Comparison of ENCODE assay signal across 34 cellular contexts in the genomic region with DNA sequence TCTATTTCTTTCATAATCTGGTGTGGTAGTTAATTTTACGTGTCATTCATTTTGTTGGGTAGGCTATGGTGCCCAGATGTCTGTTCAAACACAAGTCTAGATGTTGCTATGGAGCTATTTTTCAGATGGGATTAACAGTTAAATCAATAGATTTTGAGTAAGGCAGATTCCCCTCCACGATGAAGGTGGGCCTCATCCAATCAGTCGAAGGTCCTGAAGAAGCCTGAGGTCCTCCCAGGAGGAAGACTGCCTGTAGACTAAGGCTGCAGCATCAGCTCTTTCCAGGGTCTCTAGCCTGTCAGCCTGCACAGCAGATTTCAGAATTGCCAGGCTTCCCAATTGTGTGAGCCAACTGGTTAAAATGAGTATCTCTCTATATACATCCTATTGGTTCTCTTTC.
"Had no signal": no experiment of that assay in that cellular context is flagged by ENCODE, and none has a peak within 500 bp of the region (broad histone marks: within the 10 kb centered on the region; RNA-seq: fewer than 3 reads in every experiment).

No MANE protein-coding gene starts in this region.

- H3K36me3 ChIP-seq: MG63 had no signal

- H3K9me3 ChIP-seq: MG63 had no signal

- H3K27me3 ChIP-seq: MG63 had no signal

- H3K4me3 ChIP-seq: MG63 had no signal

- DNase-seq: Karpas-422, Kasumi-1, MG63, MM.1S, NCI-H1048, NCI-H1092, NCI-H1092 treated with DMSO at 0.1 percent for 48 hours, NCI-H1105, NCI-H1105 treated with DMSO at 0.1 percent for 48 hours, NCI-H1417, NCI-H1417 treated with DMSO at 0.1 percent for 48 hours, NCI-H1436, NCI-H1436 treated with DMSO at 0.1 percent for 48 hours, NCI-H146, NCI-H1694, NCI-H1694 treated with DMSO at 0.1 percent for 48 hours, NCI-H187, NCI-H187 treated with DMSO at 0.1 percent for 48 hours, NCI-H1930, NCI-H2029, NCI-H2029 treated with DMSO at 0.1 percent for 48 hours, NCI-H2081, NCI-H2081 treated with DMSO at 0.1 percent for 48 hours, NCI-H2107, NCI-H2171, NCI-H2171 treated with DMSO at 0.1 percent for 48 hours, NCI-H2227 treated with DMSO at 0.1 percent for 48 hours, NCI-H226, NCI-H345, NCI-H446, NCI-H446 treated with DMSO at 0.1 percent for 48 hours, NCI-H510A, NCI-H510A treated with DMSO at 0.1 percent for 48 hours, NCI-H524 had no signal
